8 cellular contexts compared by ENCODE assay signal in genomic region chr17:39209317-39210092, GRCh38. TPM values are rescaled to one million over a fixed set of nuclear protein-coding genes. Genes with fewer than 3 reads are reported as not detected.
DNase-seq lines count a peak whose midpoint lies in the region; ATAC-seq and TF ChIP-seq lines count a peak whose summit lies in the region.

No MANE protein-coding gene starts in this region.

- no peaks in the 10 kb centered on the region for H3K79me2 ChIP-seq in SU-DHL-6 (ENCODE audit: insufficient read depth, low read length)
- no peaks in the 10 kb centered on the region for H3K79me2 ChIP-seq in hepatocyte

- H3K9ac ChIP-seq in SU-DHL-6 (ENCODE audit: low read length): no peak overlapping the region

- H3K27ac ChIP-seq in SU-DHL-6 (ENCODE audit: low read depth, low read length) (peak overlapping the region; percentile 78; the same call in 1 of the 2 replicates), hepatocyte (no peak overlapping the region)

- H4K20me1 ChIP-seq in SU-DHL-6 (ENCODE audit: low read depth, low read length) (no peaks in the 10 kb centered on the region), hepatocyte (ENCODE audit: insufficient read depth, poor library complexity, severe bottlenecking) (no peaks in the 10 kb centered on the region)

- 15% methylated on average over 20 of the region's 39 CpGs for WGBS in hepatocyte (ENCODE audit: low lambda C conversion rate, missing lambda C conversion rate)

- H3K4me2 ChIP-seq in SU-DHL-6 (ENCODE audit: low read depth, low read length, poor library complexity, severe bottlenecking) (peak overlapping the region; percentile 41), hepatocyte (peak overlapping the region; percentile 91)

- DNase-seq in GM06990 (ENCODE audit: extremely low read depth, insufficient read length) (peak; percentile 54), amniotic epithelial cell (ENCODE audit: low read depth) (peak; percentile 28), hepatocyte (ENCODE audit: low spot score) (peak; percentile 81), sciatic nerve (ENCODE audit: low spot score) (peak; percentile 74), NCI-H1694 treated with DMSO at 0.1 percent for 48 hours (lab: John Stamatoyannopoulos, UW) (no peak)

- H3K36me3 ChIP-seq in GM06990 (ENCODE audit: control insufficient read depth, insufficient read depth, low read length) (peaks cover 2% of the 10 kb centered on the region), SU-DHL-6 (ENCODE audit: low read length) (no peaks in the 10 kb centered on the region), hepatocyte (replicated peaks; ENCODE audit: insufficient read depth, low read depth) (no peaks in the 10 kb centered on the region)

- intact Hi-C loops in sciatic nerve (cut with DNase I): no loop called here

- H2AFZ ChIP-seq in SU-DHL-6 (ENCODE audit: low read depth, low read length, severe bottlenecking) (no peak overlapping the region), hepatocyte (peak overlapping the region; percentile 41)

- no peaks in the 10 kb centered on the region for H3K9me3 ChIP-seq in SU-DHL-6 (ENCODE audit: insufficient read depth, low read length)
- no peaks in the 10 kb centered on the region for H3K9me3 ChIP-seq in hepatocyte (ENCODE audit: low read depth)

- ATAC-seq in sciatic nerve: peak; percentile 74
- ATAC-seq in HG03439 (IDR thresholded peaks at IDR 0.05; ENCODE audit: unreplicated experiment): no peak
- ATAC-seq in GM19395 (IDR thresholded peaks at IDR 0.05; ENCODE audit: unreplicated experiment): no peak

- no peak for TF ChIP-seq CTCF in GM06990 (IDR thresholded peaks at IDR 0.05; ENCODE audit: insufficient read depth, low read length, poor library complexity, severe bottlenecking)
- TF ChIP-seq CTCF in SU-DHL-6 (IDR thresholded peaks at IDR 0.05; ENCODE audit: insufficient read depth, low read length, poor library complexity, severe bottlenecking): no peak
- no peak for TF ChIP-seq CTCF in hepatocyte (IDR thresholded peaks at IDR 0.05; ENCODE audit: poor library complexity)

- H3K4me3 ChIP-seq in GM06990 (replicated peaks; ENCODE audit: low read depth, low read length) (peak overlapping the region; percentile 36), SU-DHL-6 (ENCODE audit: insufficient read depth, low read length, poor library complexity, severe bottlenecking) (no peak overlapping the region), hepatocyte (no peak overlapping the region)

- peaks cover 9% of the 10 kb centered on the region for H3K4me1 ChIP-seq in hepatocyte (ENCODE audit: insufficient read depth)

- H3K9me2 ChIP-seq in SU-DHL-6 (replicated peaks; ENCODE audit: insufficient read depth, low read length): no peaks in the 10 kb centered on the region
- no peaks in the 10 kb centered on the region for H3K9me2 ChIP-seq in hepatocyte (replicated peaks; ENCODE audit: insufficient read depth)

- no peaks in the 10 kb centered on the region; the same call in 1 of the 2 replicates for H3K27me3 ChIP-seq in GM06990 (replicated peaks; ENCODE audit: control insufficient read depth, insufficient read depth, low read length)
- no peaks in the 10 kb centered on the region for H3K27me3 ChIP-seq in SU-DHL-6 (ENCODE audit: low read length)
- H3K27me3 ChIP-seq in hepatocyte: peaks cover 18% of the 10 kb centered on the region

- peaks cover 21% of the 10 kb centered on the region for H3F3A ChIP-seq in SU-DHL-6 (ENCODE audit: insufficient read depth)

RNA-seq across cellular contexts. Expression of gene RPL19, which starts 9.4 kb away (rescaled TPM):
- total RNA-seq in hepatocyte: 1,924 and 2,459 TPM in 2 replicates
- 806 and 874 TPM in 2 replicates for polyA plus RNA-seq in hepatocyte
- 1,170 TPM for total RNA-seq in sciatic nerve

RNA-seq across cellular contexts. Expression of gene CACNB1, which starts 12.0 kb away (rescaled TPM):
- 1.9 and 2.2 TPM in 2 replicates for total RNA-seq in hepatocyte
- 4.2 and 6.3 TPM in 2 replicates for polyA plus RNA-seq in hepatocyte
- total RNA-seq in sciatic nerve: 16.9 TPM

RNA-seq across cellular contexts. Expression of gene STAC2, which starts 16.2 kb away (rescaled TPM):
- total RNA-seq in hepatocyte (not detected in 2 replicates), sciatic nerve (0.49 TPM)
- polyA plus RNA-seq in hepatocyte: 0.06 and 0.31 TPM in 2 replicates

RNA-seq across cellular contexts. Expression of gene ARL5C, which starts 43.5 kb away (rescaled TPM):
- total RNA-seq in hepatocyte (not detected in 2 replicates), sciatic nerve (not detected)
- polyA plus RNA-seq in hepatocyte: not detected in 2 replicates

RNA-seq across cellular contexts. Expression of gene PLXDC1, which starts 58.1 kb away (rescaled TPM):
- total RNA-seq in hepatocyte (4.1 and 8.6 TPM in 2 replicates), sciatic nerve (36.4 TPM)
- 3.9 and 4.1 TPM in 2 replicates for polyA plus RNA-seq in hepatocyte
